In genomic region chr5:59798862-59799667, GRCh38 we compare ENCODE assay signal across 8 cellular contexts.
DNase-seq lines count a peak whose midpoint lies in the region; ATAC-seq, FAIRE-seq and TF ChIP-seq lines count a peak whose summit lies in the region.

No MANE protein-coding gene starts in this region.

- TF ChIP-seq CTCF in GM06990 (IDR thresholded peaks at IDR 0.05; ENCODE audit: insufficient read depth, low read length, poor library complexity, severe bottlenecking): no peak

- no peak for TF ChIP-seq RAD21 in Ishikawa (IDR thresholded peaks at IDR 0.05; ENCODE audit: low read depth)

- ATAC-seq in GM21423 (IDR thresholded peaks at IDR 0.05; ENCODE audit: unreplicated experiment): peak; percentile 77

- peak; percentile 27 for DNase-seq in GM06990 (ENCODE audit: extremely low read depth, insufficient read length)
- DNase-seq in renal cortical epithelial cell (ENCODE audit: low read depth): peak; percentile 93
- DNase-seq in NCI-H1930 (lab: John Stamatoyannopoulos, UW): no peak
- DNase-seq in activated naive CD4-positive, alpha-beta T cell (lab: John Stamatoyannopoulos, UW): no peak
- DNase-seq in NCI-H526 treated with DMSO at 0.1 percent for 48 hours (lab: John Stamatoyannopoulos, UW): no peak

- H3K36me3 ChIP-seq in GM06990 (ENCODE audit: control insufficient read depth, insufficient read depth, low read length): no peaks in the 10 kb centered on the region

- H3K27me3 ChIP-seq in GM06990 (replicated peaks; ENCODE audit: control insufficient read depth, insufficient read depth, low read length): no peaks in the 10 kb centered on the region

- H3K4me3 ChIP-seq in GM06990 (replicated peaks; ENCODE audit: low read depth, low read length): peak overlapping the region; percentile 3

- TF ChIP-seq EP300 in Ishikawa (IDR thresholded peaks at IDR 0.05; ENCODE audit: borderline replicate concordance): peak; percentile 60; the same call in 1 of the 2 replicates

- FAIRE-seq in colon (lab: Jason Lieb, UNC): peak; percentile 51

TF ChIP-seq in Ishikawa, 13 proteins besides CTCF, POLR2A, EP300 and RAD21:
- peak; percentile 62 for TF ChIP-seq TCF12 (IDR thresholded peaks at IDR 0.05; ENCODE audit: low read depth)
- peak; percentile 45; the same call in 1 of the 2 replicates for TF ChIP-seq TEAD4 (IDR thresholded peaks at IDR 0.05)
- TF ChIP-seq CREB1 (IDR thresholded peaks at IDR 0.05; ENCODE audit: low read depth): no peak
- no peak for TF ChIP-seq CEBPB (IDR thresholded peaks at IDR 0.05)
- TF ChIP-seq USF1 (IDR thresholded peaks at IDR 0.05): no peak
- TF ChIP-seq NFIC (IDR thresholded peaks at IDR 0.05): peak; percentile 52; the same call in 1 of the 2 replicates
TF ChIP-seq in Ishikawa: peak in this region for 3.

Comparison
In these comparisons a context has a peak if more than half of its experiments do, and no peak if none do; other contexts are left out.
1. DNase-seq: peak in GM06990 (single experiment) and renal cortical epithelial cell (single experiment); none in NCI-H1930 (0 of 2), activated naive CD4-positive, alpha-beta T cell (0 of 4) and NCI-H526 treated with DMSO at 0.1 percent for 48 hours (single experiment).